ENCODE assay signal across 8 cellular contexts in genomic region chr1:197358959-197359358, GRCh38.
"Had no signal": no experiment of that assay in that cellular context is flagged by ENCODE, and none has a peak within 500 bp of the region (broad histone marks: within the 10 kb centered on the region; RNA-seq: fewer than 3 reads in every experiment).

No MANE protein-coding gene starts in this region.

- DNase-seq: GDM1, GF-D8 had no signal

- ATAC-seq: GM12878 had no signal

- FAIRE-seq: G401.6, GM12878, GM12891, GM12892, GM18507, GM19239 had no signal

- H3K4me3 ChIP-seq: GM12878 had no signal
